ENCODE assay signal across 17 cellular contexts in genomic region chr14:79899610-79900009, GRCh38.
DNase-seq lines count a peak whose midpoint lies in the region; ATAC-seq and TF ChIP-seq lines count a peak whose summit lies in the region.
"Had no signal": no experiment of that assay in that cellular context is flagged by ENCODE, and none has a peak within 500 bp of the region (broad histone marks: within the 10 kb centered on the region; RNA-seq: fewer than 3 reads in every experiment).

No MANE protein-coding gene starts in this region.

- H3K4me3 ChIP-seq in HEK293 (ENCODE audit: low read depth, low read length) (no peak overlapping the region), RWPE2 (ENCODE audit: severe bottlenecking) (no peak overlapping the region)
- H3K4me3 ChIP-seq: BLaER1 had no signal

- ATAC-seq in RWPE2 (ENCODE audit: low read depth), result 0 out of 3 replicates have a peak, but pooled peaks have one; percentile 12
- no peak for ATAC-seq in left cardiac atrium

- TF ChIP-seq CTCF in HEK293 (tag by site-specific recombination; IDR thresholded peaks at IDR 0.05) (no peak), RWPE2 (IDR thresholded peaks at IDR 0.05; ENCODE audit: poor library complexity, severe bottlenecking) (no peak)

- peaks cover 12% of the 10 kb centered on the region for H3K27me3 ChIP-seq in RWPE2 (ENCODE audit: insufficient read depth, poor library complexity, severe bottlenecking)
- H3K27me3 ChIP-seq: BE2C, BLaER1 had no signal

- intact Hi-C loops in left cardiac atrium (cut with DNase I), result no loop called here

- POLR2A ChIA-PET in HEK293 (lab: Yijun Ruan, JAX), result no interaction called here

- peak; percentile 6 to 71 for DNase-seq in NCI-H2081 (lab: John Stamatoyannopoulos, UW)
- no peak for DNase-seq in NCI-H2081 treated with DMSO at 0.1 percent for 48 hours (lab: John Stamatoyannopoulos, UW)
- DNase-seq in RWPE2 (ENCODE audit: low spot score), result no peak
- DNase-seq in midbrain (lab: John Stamatoyannopoulos, UW), result no peak
- no peak for DNase-seq in NCI-H1694 (lab: John Stamatoyannopoulos, UW)
- no peak for DNase-seq in left cardiac atrium
- DNase-seq: 8988T; ACHN; BE2C; Caco-2; Calu3; CD4-positive, alpha-beta memory T cell; CD4-positive, CD25-positive, alpha-beta regulatory T cell; CD8-positive, alpha-beta memory T cell; GF-D8 had no signal

- CTCF ChIA-PET in HEK293 (lab: Yijun Ruan, JAX), result no interaction called here

- H3K27ac ChIP-seq in HEK293 (ENCODE audit: extremely low read depth, low read depth, low read length) (no peak overlapping the region), RWPE2 (ENCODE audit: poor library complexity, severe bottlenecking) (no peak overlapping the region)
- H3K27ac ChIP-seq: BLaER1 had no signal

- no peaks in the 10 kb centered on the region for H3K4me1 ChIP-seq in HEK293 (ENCODE audit: control insufficient read depth, insufficient read depth, low read length)
- no peaks in the 10 kb centered on the region for H3K4me1 ChIP-seq in RWPE2 (ENCODE audit: insufficient read depth, poor library complexity, severe bottlenecking)
- H3K4me1 ChIP-seq: BE2C, Caco-2 had no signal

- no peaks in the 10 kb centered on the region for H3K36me3 ChIP-seq in HEK293 (ENCODE audit: control insufficient read depth in 2 of 2, insufficient read depth in 1 of 2, low read length in 2 of 2)
- H3K36me3 ChIP-seq in RWPE2 (ENCODE audit: low read depth), result no peaks in the 10 kb centered on the region
- H3K36me3 ChIP-seq: BE2C, BLaER1 had no signal

- H3K9me3 ChIP-seq in HEK293 (ENCODE audit: control insufficient read depth, insufficient read depth, low read depth, low read length) (no peaks in the 10 kb centered on the region), RWPE2 (ENCODE audit: severe bottlenecking) (no peaks in the 10 kb centered on the region)
- H3K9me3 ChIP-seq: BE2C, Caco-2 had no signal

TF ChIP-seq in HEK293, 187 proteins besides CTCF, POLR2A, EP300 and RAD21:
- TF ChIP-seq ZIC2 (tag by site-specific recombination; IDR thresholded peaks at IDR 0.05), result peak; percentile 91
- no peak for TF ChIP-seq TRIM28 (IDR thresholded peaks at IDR 0.05; ENCODE audit: borderline replicate concordance, low read length)

Comparison
In these comparisons a context has a peak if more than half of its experiments do, and no peak if none do; other contexts are left out.
1. DNase-seq: peak in NCI-H2081 (2 of 2); none in NCI-H2081 treated with DMSO at 0.1 percent for 48 hours (single experiment), RWPE2 (single experiment), midbrain (single experiment), NCI-H1694 (single experiment) and left cardiac atrium (single experiment).